In genomic region chr19:38402967-38403674, GRCh38 we compare ENCODE assay signal across 8 cellular contexts. TPM values are rescaled to one million over a fixed set of nuclear protein-coding genes. Genes with fewer than 3 reads are reported as not detected.
DNase-seq lines count a peak whose midpoint lies in the region; ATAC-seq, FAIRE-seq and TF ChIP-seq lines count a peak whose summit lies in the region.

TSS of gene FAM98C (plus strand) at chr19:38403093. CDS start at chr19:38403154, 61 bp downstream.

- peak within 1 kb of the TSS; percentile 55 for H3K27ac ChIP-seq in HepG2 (ENCODE audit: extremely low read length, insufficient read depth, low read length)

- H3K9me3 Mint-ChIP-seq in activated CD4-positive, alpha-beta T cell treated with anti-CD3 and anti-CD28 coated beads, Interleukin-2, amount 10 ng/mL, durations not matched to agents 7 days and 5 days: no peaks in the 10 kb centered on the region

- no peaks in the 10 kb centered on the region for H3K27me3 Mint-ChIP-seq in activated CD4-positive, alpha-beta T cell treated with anti-CD3 and anti-CD28 coated beads, Interleukin-2, amount 10 ng/mL, durations not matched to agents 7 days and 5 days

- POLR2A ChIA-PET in activated CD4-positive, alpha-beta T cell treated with anti-CD3 and anti-CD28 coated beads, Interleukin-2, amount 10 ng/mL, durations not matched to agents 7 days and 5 days (lab: Charles Lee): interaction anchor here (0.6 to 1.1 kb wide), 5 partner anchors 9 to 439 kb away, joined by 3 to 5 read pairs (median 3); partner anchors contain the start of gene EIF3K
- POLR2A ChIA-PET in HepG2 (lab: Yijun Ruan, JAX): interaction anchor here (0.6 to 2.7 kb wide), 14 partner anchors 9 to 623 kb away, joined by 3 to 30 read pairs (median 6); partner anchors contain the start of genes ACTN4, EIF3K, GGN and MRPS12

- H3K36me3 ChIP-seq in HepG2 (replicated peaks in 1 of 2; ENCODE audit: control insufficient read depth in 1 of 2, insufficient read depth in 2 of 2, low read length in 2 of 2): no peaks in the 10 kb centered on the region

- H3K4me3 Mint-ChIP-seq in activated CD4-positive, alpha-beta T cell treated with anti-CD3 and anti-CD28 coated beads, Interleukin-2, amount 10 ng/mL, durations not matched to agents 7 days and 5 days: peak within 1 kb of the TSS; percentile 88

- H3K36me3 Mint-ChIP-seq in activated CD4-positive, alpha-beta T cell treated with anti-CD3 and anti-CD28 coated beads, Interleukin-2, amount 10 ng/mL, durations not matched to agents 7 days and 5 days (ENCODE audit: low read depth): peaks cover 15% of the 10 kb centered on the region

- peaks cover 27% of the 10 kb centered on the region for H3K4me1 Mint-ChIP-seq in activated CD4-positive, alpha-beta T cell treated with anti-CD3 and anti-CD28 coated beads, Interleukin-2, amount 10 ng/mL, durations not matched to agents 7 days and 5 days

- peaks cover 5 to 17% of the 10 kb centered on the region in 2 experiments; a peak in 3 of 5 replicates for H3K27me3 ChIP-seq in HepG2 (ENCODE audit: control insufficient read depth in 1 of 2, insufficient read depth in 2 of 2, low read length in 2 of 2)

- CTCF ChIA-PET in activated CD4-positive, alpha-beta T cell treated with anti-CD3 and anti-CD28 coated beads, Interleukin-2, amount 10 ng/mL, durations not matched to agents 7 days and 5 days (lab: Charles Lee): interaction anchor here (0.6 to 5.2 kb wide), 59 partner anchors 11 to 1710 kb away, joined by 3 to 66 read pairs (median 4); partner anchors contain the start of genes ACTN4, ECH1, EIF3K and GGN
- CTCF ChIA-PET in HepG2 (lab: Yijun Ruan, JAX; ENCODE audit: low intra/inter-chr PET ratio, low total read pairs): interaction anchor here (1.2 to 1.3 kb wide), 3 partner anchors 38 to 231 kb away, joined by 4 to 5 read pairs (median 4); no protein-coding TSS in a partner anchor

- peak within 1 kb of the TSS; percentile 70 for H2AFZ ChIP-seq in HepG2 (ENCODE audit: low read length)

- DNase-seq in C1 segment of cervical spinal cord (lab: John Stamatoyannopoulos, UW): peak; percentile 82 to 98 (median 94)
- peak; percentile 94 for DNase-seq in NCI-H526 treated with DMSO at 0.1 percent for 48 hours (lab: John Stamatoyannopoulos, UW)
- DNase-seq in activated CD4-positive, alpha-beta T cell treated with anti-CD3 and anti-CD28 coated beads, Interleukin-2, amount 10 ng/mL, durations not matched to agents 7 days and 5 days: peak; percentile 97
- peak; percentile 94 for DNase-seq in dedifferentiated amniotic fluid mesenchymal stem cell (ENCODE audit: extremely low spot score)
- peak; percentile 93 for DNase-seq in HepG2 (ENCODE audit: low spot score)
- DNase-seq in stimulated activated CD4-positive, alpha-beta T cell treated with anti-CD3 and anti-CD28 coated beads, Interleukin-4, amount 100 ng/mL, for 1 hour: peak; percentile 97

- no peak for FAIRE-seq in HepG2 (lab: Jason Lieb, UNC)

- intact Hi-C loops in HepG2 (cut with micrococcal nuclease; ENCODE audit: unreplicated experiment): loop anchor here (5.0 kb wide), 1 partner anchor 229 kb away; no protein-coding TSS in a partner anchor

- TF ChIP-seq CTCF in HepG2 (CRISPR knock-in tag; IDR thresholded peaks at IDR 0.05): peak; percentile 97

- ATAC-seq in GM19328 (IDR thresholded peaks at IDR 0.05; ENCODE audit: unreplicated experiment): peak; percentile 86
- peak; percentile 84 for ATAC-seq in HG03520 (IDR thresholded peaks at IDR 0.05; ENCODE audit: unreplicated experiment)
- ATAC-seq in HepG2: peak; percentile 96

- H3K4me2 ChIP-seq in HepG2 (ENCODE audit: low read depth, low read length): peak within 1 kb of the TSS; percentile 90

- in situ Hi-C loops in HepG2 (cut with HindIII; ENCODE audit: extremely low pct_ligation_motif_present, low pct_unique_long_range_greater_than_20kb): no loop called here

- 3% methylated on average over 31 of the region's 82 CpGs for WGBS in HepG2 (ENCODE audit: low lambda C conversion rate)

- BruUV-seq in HepG2 (replicated peaks; lab: Mats Ljungman, UMichigan): TSS peak; percentile 64

- H3K79me2 ChIP-seq in HepG2 (ENCODE audit: insufficient read depth, low read length): no peaks in the 10 kb centered on the region

- TF ChIP-seq RAD21 in HepG2 (CRISPR knock-in tag; IDR thresholded peaks at IDR 0.05): peak; percentile 94

- H3K9me3 ChIP-seq in HepG2 (ENCODE audit: low read length): no peaks in the 10 kb centered on the region

- peak; percentile 58 to 62; a peak in 3 of 4 replicates for TF ChIP-seq POLR2A in HepG2 (IDR thresholded peaks at IDR 0.05; ENCODE audit: insufficient read depth in 1 of 2, low read depth in 2 of 2, low read length in 2 of 2)

- H4K20me1 ChIP-seq in HepG2 (ENCODE audit: insufficient read depth, low read length): no peaks in the 10 kb centered on the region

- H3K27ac Mint-ChIP-seq in activated CD4-positive, alpha-beta T cell treated with anti-CD3 and anti-CD28 coated beads, Interleukin-2, amount 10 ng/mL, durations not matched to agents 7 days and 5 days: peak within 1 kb of the TSS; percentile 96

- no peaks in the 10 kb centered on the region for H3K4me1 ChIP-seq in HepG2 (ENCODE audit: insufficient read depth, low read length)

- no peak for TF ChIP-seq EP300 in HepG2 (IDR thresholded peaks at IDR 0.05; ENCODE audit: low read depth in 2 of 2, low read length in 2 of 2)
- peak; percentile 19; the same call in 1 of the 2 replicates for TF ChIP-seq EP300 in HepG2 (CRISPR knock-in tag; IDR thresholded peaks at IDR 0.05; ENCODE audit: borderline replicate concordance)

- H3K9ac ChIP-seq in HepG2 (ENCODE audit: insufficient read depth, low read depth, low read length): peak within 1 kb of the TSS; percentile 75

- peak within 1 kb of the TSS; percentile 57 to 86 (median 80); a peak in 5 of 6 replicates for H3K4me3 ChIP-seq in HepG2 (replicated peaks in 1 of 3; ENCODE audit: insufficient read depth in 1 of 3, low read depth in 2 of 3, low read length in 3 of 3)

TF ChIP-seq in HepG2, 621 proteins besides CTCF, POLR2A, EP300 and RAD21 (continues in another document):
- TF ChIP-seq FOXJ3 (CRISPR knock-in tag; IDR thresholded peaks at IDR 0.05; ENCODE audit: borderline replicate concordance) (no peak), ZBTB1 (CRISPR knock-in tag; IDR thresholded peaks at IDR 0.05; ENCODE audit: borderline replicate concordance) (no peak), SRF (IDR thresholded peaks at IDR 0.05; ENCODE audit: low read depth, low read length) (no peak), HNF4A (CRISPR knock-in tag; IDR thresholded peaks at IDR 0.05) (no peak), GTF2F1 (IDR thresholded peaks at IDR 0.05; ENCODE audit: low read length) (no peak), ZNF264 (CRISPR knock-in tag; IDR thresholded peaks at IDR 0.05) (peak; percentile 47; the same call in 1 of the 2 replicates), GABPA (IDR thresholded peaks at IDR 0.05; ENCODE audit: low read depth, low read length) (0 out of 2 replicates have a peak, but pooled peaks have one; percentile 7), GABPA (CRISPR knock-in tag; IDR thresholded peaks at IDR 0.05; ENCODE audit: low read depth) (no peak), ZNF777 (CRISPR knock-in tag; IDR thresholded peaks at IDR 0.05) (peak; percentile 78), ZNF616 (CRISPR knock-in tag; IDR thresholded peaks at IDR 0.05; ENCODE audit: low read depth) (peak; percentile 80)
- TF ChIP-seq, protein P1, sequence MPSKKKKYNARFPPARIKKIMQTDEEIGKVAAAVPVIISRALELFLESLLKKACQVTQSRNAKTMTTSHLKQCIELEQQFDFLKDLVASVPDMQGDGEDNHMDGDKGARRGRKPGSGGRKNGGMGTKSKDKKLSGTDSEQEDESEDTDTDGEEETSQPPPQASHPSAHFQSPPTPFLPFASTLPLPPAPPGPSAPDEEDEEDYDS (CRISPR knock-in tag; IDR thresholded peaks at IDR 0.05): peak; percentile 75

RNA-seq across cellular contexts. Expression of gene FAM98C, which starts in this region (rescaled TPM):
- 10 to 100 TPM; 27.5 to 37.2 TPM for total RNA-seq in activated CD4-positive, alpha-beta T cell treated with anti-CD3 and anti-CD28 coated beads, Interleukin-2, amount 10 ng/mL, durations not matched to agents 7 days and 5 days
- 7.4 and 10.0 TPM in 2 replicates for total RNA-seq in HepG2 (2016; rRNA removed; fragmentation: Illumina TruSeq; extraction: Trizol)
- 6.0 TPM in 2 replicates for total RNA-seq in HepG2 (2016; cell fraction: cytosol; rRNA removed; fragmentation: Illumina TruSeq; extraction: Trizol; ENCODE audit: low read depth)
- 6.7 and 10.1 TPM in 2 replicates for total RNA-seq in HepG2 (2016; cell fraction: insoluble cytoplasmic fraction; rRNA removed; fragmentation: Illumina TruSeq; extraction: Trizol)
- total RNA-seq in HepG2 (2016; cell fraction: membrane; rRNA removed; fragmentation: Illumina TruSeq; extraction: Trizol): 6.6 and 6.9 TPM in 2 replicates
- 7.8 and 8.6 TPM in 2 replicates for total RNA-seq in HepG2 (2016; cell fraction: nucleus; rRNA removed; fragmentation: Illumina TruSeq; extraction: Trizol)
- 11.0 and 11.5 TPM in 2 replicates for polyA plus RNA-seq in HepG2 (2011; rRNA removed)
- polyA plus RNA-seq in HepG2 (2011; cell fraction: cytosol; rRNA removed): 5.8 and 10.9 TPM in 2 replicates
- polyA plus RNA-seq in HepG2 (2011; cell fraction: nucleus; rRNA removed): 28.8 and 32.0 TPM in 2 replicates
- polyA plus RNA-seq in HepG2 (2012): 5.4 and 7.0 TPM in 2 replicates
- polyA plus RNA-seq in HepG2 (2016; cell fraction: cytosol; fragmentation: Illumina TruSeq; extraction: Trizol; ENCODE audit: low read depth): 5.1 and 5.9 TPM in 2 replicates
- 7.4 and 8.0 TPM in 2 replicates for polyA plus RNA-seq in HepG2 (2016; cell fraction: insoluble cytoplasmic fraction; fragmentation: Illumina TruSeq; extraction: Trizol; ENCODE audit: low read depth)
- 5.4 and 6.1 TPM in 2 replicates for polyA plus RNA-seq in HepG2 (2016; cell fraction: membrane; fragmentation: Illumina TruSeq; extraction: Trizol; ENCODE audit: low read depth)
- 18.2 and 20.4 TPM in 2 replicates for polyA plus RNA-seq in HepG2 (2016; cell fraction: nucleus; fragmentation: Illumina TruSeq; extraction: Trizol; ENCODE audit: insufficient read depth, low read depth)
- 5.8 and 6.2 TPM in 2 replicates for polyA minus RNA-seq in HepG2 (2011; rRNA and poly(A)+ RNA removed; ENCODE audit: low replicate concordance)
- 4.2 and 5.5 TPM in 2 replicates for polyA minus RNA-seq in HepG2 (2011; cell fraction: cytosol; rRNA and poly(A)+ RNA removed)
- polyA minus RNA-seq in HepG2 (2011; cell fraction: nucleus; rRNA and poly(A)+ RNA removed): 3.7 and 4.5 TPM in 2 replicates

Comparison
In these comparisons a context has a peak if more than half of its experiments do, and no peak if none do; other contexts are left out.
1. Peak in every context shown above with its lines: DNase-seq, ATAC-seq, H3K4me3 ChIP-seq and H3K27ac ChIP-seq.